ENCODE assay signal across 23 cellular contexts in genomic region chr9:1443450-1443849, GRCh38.
DNase-seq lines count a peak whose midpoint lies in the region; ATAC-seq, FAIRE-seq and TF ChIP-seq lines count a peak whose summit lies in the region.
"Had no signal": no experiment of that assay in that cellular context is flagged by ENCODE, and none has a peak within 500 bp of the region (broad histone marks: within the 10 kb centered on the region; RNA-seq: fewer than 3 reads in every experiment).

No MANE protein-coding gene starts in this region.

- intact Hi-C loops in stomach (cut with DNase I; ENCODE audit: low total_unique reads): no loop called here

- WGBS in stomach, 5 donors: 82 to 91% (median 88%) methylated on average over 1 of the region's 1 CpG

- peak; percentile 40 for ATAC-seq in GM18868 (IDR thresholded peaks at IDR 0.05; ENCODE audit: unreplicated experiment)
- ATAC-seq in HG02870 (IDR thresholded peaks at IDR 0.05; ENCODE audit: unreplicated experiment): no peak
- ATAC-seq: K562 had no signal

- no peaks in the 10 kb centered on the region for H3K4me1 ChIP-seq in stomach
- H3K4me1 ChIP-seq: BE2C had no signal

- no peak for FAIRE-seq in GM12891 (lab: Jason Lieb, UNC)
- FAIRE-seq: GM18507, H1, HTR-8/SVneo, K562 had no signal

- DNase-seq in DMS53 (lab: John Stamatoyannopoulos, UW) (peak; percentile 1), GM12891 (ENCODE audit: insufficient read length, low spot score) (no peak), NAMALWA (ENCODE audit: low spot score) (peak; percentile 9), superior temporal gyrus (ENCODE audit: extremely low spot score) (no peak), stomach (no peak)
- DNase-seq: ACHN; BE2C; C1 segment of cervical spinal cord; CD4-positive, CD25-positive, alpha-beta regulatory T cell; CD8-positive, alpha-beta memory T cell; COR-L47; DMS 273 treated with DMSO at 0.1 percent for 48 hours; DMS79; GDM1; H9; IMR-90; Kasumi-1 had no signal

- H3K27me3 ChIP-seq in stomach: no peaks in the 10 kb centered on the region
- H3K27me3 ChIP-seq: BE2C had no signal

- no peak overlapping the region for H3K4me3 ChIP-seq in stomach
- H3K4me3 ChIP-seq: K562 had no signal

- H3K36me3 ChIP-seq in stomach: no peaks in the 10 kb centered on the region
- H3K36me3 ChIP-seq: BE2C had no signal

- no peak for TF ChIP-seq EP300 in stomach (IDR thresholded peaks at IDR 0.05)

- H3K27ac ChIP-seq in stomach: no peak overlapping the region

- no peak for TF ChIP-seq POLR2A in GM12891 (IDR thresholded peaks at IDR 0.05; ENCODE audit: low read depth, low read length)
- TF ChIP-seq POLR2A in stomach (IDR thresholded peaks at IDR 0.05): no peak

- TF ChIP-seq CTCF in stomach (IDR thresholded peaks at IDR 0.05): no peak

- no peaks in the 10 kb centered on the region for H3K9me3 ChIP-seq in stomach
- H3K9me3 ChIP-seq: BE2C had no signal

TF ChIP-seq in GM12891, 5 proteins besides CTCF, POLR2A, EP300 and RAD21:
- TF ChIP-seq POU2F2 (IDR thresholded peaks at IDR 0.05; ENCODE audit: low read depth, low read length) (no peak), TAF1 (IDR thresholded peaks at IDR 0.05; ENCODE audit: low read depth, low read length) (no peak), SPI1 (IDR thresholded peaks at IDR 0.05; ENCODE audit: low read depth, low read length) (peak; percentile 84), POLR2AphosphoS5 (IDR thresholded peaks at IDR 0.05; ENCODE audit: low read depth, low read length) (no peak), PAX5 (IDR thresholded peaks at IDR 0.05; ENCODE audit: insufficient read depth, low read length, severe bottlenecking) (no peak)

Comparison
In these comparisons a context has a peak if more than half of its experiments do, and no peak if none do; other contexts are left out.
1. DNase-seq: peak in DMS53 (single experiment) and NAMALWA (single experiment); none in GM12891 (single experiment), superior temporal gyrus (single experiment) and stomach (single experiment).